In genomic region chr11:126355926-126356897, GRCh38 we compare ENCODE assay signal across 1 cellular context.
TF ChIP-seq lines count a peak whose summit lies in the region.

No MANE protein-coding gene starts in this region.

TF ChIP-seq in HCT116, 20 proteins besides CTCF, POLR2A, EP300 and RAD21 (continued from another document):
- TF ChIP-seq ZFX (IDR thresholded peaks at IDR 0.05), result no peak
- TF ChIP-seq FOSL1 (IDR thresholded peaks at IDR 0.05; ENCODE audit: low read depth), result no peak
- no peak for TF ChIP-seq EZH2 (IDR thresholded peaks at IDR 0.05)
- no peak for TF ChIP-seq CBX3 (IDR thresholded peaks at IDR 0.05; ENCODE audit: low read depth)
